In genomic region chr3:181966387-181966786, GRCh38 we compare ENCODE assay signal across 23 cellular contexts.
DNase-seq lines count a peak whose midpoint lies in the region; TF ChIP-seq lines count a peak whose summit lies in the region.
"Had no signal": no experiment of that assay in that cellular context is flagged by ENCODE, and none has a peak within 500 bp of the region (broad histone marks: within the 10 kb centered on the region; RNA-seq: fewer than 3 reads in every experiment).

No MANE protein-coding gene starts in this region.

- H2BK12ac ChIP-seq in neuronal stem cell (ENCODE audit: low read length), result no peak overlapping the region

- no peak overlapping the region for H2BK120ac ChIP-seq in neuronal stem cell (ENCODE audit: low read depth, low read length)

- H3K9ac ChIP-seq in neuronal stem cell (ENCODE audit: low read depth, low read length, poor library complexity), result no peak overlapping the region
- H3K9ac ChIP-seq: BLaER1 had no signal

- POLR2A ChIA-PET in OCI-LY7 (lab: Charles Lee), result no interaction called here

- no peak overlapping the region for H4K8ac ChIP-seq in neuronal stem cell (ENCODE audit: low read depth, low read length)

- no peak overlapping the region for H3K18ac ChIP-seq in neuronal stem cell (ENCODE audit: low read length)

- WGBS in neuronal stem cell (ENCODE audit: extremely low coverage in 2 of 2, insufficient read length in 2 of 2, insufficient replicate concordance in 1 of 2), 2 donors, result no CpG with 5 or more reads among the region's 4 CpGs

- no peaks in the 10 kb centered on the region for H3K9me2 ChIP-seq in OCI-LY7 (ENCODE audit: insufficient read depth, low read length)

- no peaks in the 10 kb centered on the region for H3K36me3 ChIP-seq in OCI-LY7 (ENCODE audit: insufficient read depth, low read length)
- no peaks in the 10 kb centered on the region for H3K36me3 ChIP-seq in neuronal stem cell (replicated peaks in 1 of 2; ENCODE audit: control insufficient read depth in 2 of 2, insufficient read depth in 2 of 2, low read length in 2 of 2)
- H3K36me3 ChIP-seq: BLaER1, HAP-1 had no signal

- H3K79me2 ChIP-seq in OCI-LY7 (ENCODE audit: insufficient read depth, low read depth, low read length), result no peaks in the 10 kb centered on the region

- H3K79me1 ChIP-seq in neuronal stem cell (ENCODE audit: low read depth, low read length), result no peaks in the 10 kb centered on the region

- no peaks in the 10 kb centered on the region for H3K9me3 ChIP-seq in OCI-LY7 (ENCODE audit: low read length)
- no peaks in the 10 kb centered on the region for H3K9me3 ChIP-seq in neuronal stem cell (replicated peaks in 1 of 2; ENCODE audit: control insufficient read depth in 2 of 2, insufficient read depth in 1 of 2, low read depth in 1 of 2, low read length in 2 of 2)
- H3K9me3 ChIP-seq: BLaER1, HAP-1 had no signal

- TF ChIP-seq CTCF in OCI-LY7 (conservative IDR thresholded peaks at IDR 0.05; ENCODE audit: low read length), result no peak

- no peak overlapping the region for H3K27ac ChIP-seq in OCI-LY7 (ENCODE audit: low read depth, low read length, poor library complexity, severe bottlenecking)
- H3K27ac ChIP-seq in neuronal stem cell (replicated peaks; ENCODE audit: low read length), result peak overlapping the region; percentile 37
- H3K27ac ChIP-seq: BLaER1 had no signal

- no peak overlapping the region for H2BK15ac ChIP-seq in neuronal stem cell (ENCODE audit: low read length)

- H3K14ac ChIP-seq in neuronal stem cell (ENCODE audit: low read length), result no peak overlapping the region

- CTCF ChIA-PET in OCI-LY7 (lab: Charles Lee; ENCODE audit: unreplicated experiment), result no interaction called here

- intact Hi-C loops in OCI-LY7 (cut with micrococcal nuclease; ENCODE audit: unreplicated experiment), result no loop called here

- DNase-seq in NCI-H2227 (lab: John Stamatoyannopoulos, UW; ENCODE audit: unreplicated experiment), result peak; percentile 3
- DNase-seq in NCI-H2227 treated with DMSO at 0.1 percent for 48 hours (lab: John Stamatoyannopoulos, UW), result no peak
- DNase-seq in OCI-LY7 (ENCODE audit: low spot score), result no peak
- peak; percentile 45 for DNase-seq in iPS-NIHi7 (ENCODE audit: extremely low spot score)
- DNase-seq in neuronal stem cell (ENCODE audit: low spot score), result peak; percentile 18
- no peak for DNase-seq in NCI-H2171 treated with DMSO at 0.1 percent for 48 hours (lab: John Stamatoyannopoulos, UW)
- DNase-seq in NCI-H774 (lab: John Stamatoyannopoulos, UW), result no peak
- DNase-seq in NCI-H446 (lab: John Stamatoyannopoulos, UW), result no peak
- DNase-seq: CD4-positive, CD25-positive, alpha-beta regulatory T cell; DMS153; DND-41; HFFc6; Karpas-422; NCI-H1092; NCI-H1417 treated with DMSO at 0.1 percent for 48 hours; NCI-H1930; NCI-H510A treated with DMSO at 0.1 percent for 48 hours; NCI-H748 treated with DMSO at 0.1 percent for 48 hours; RPMI8226; SHP77; T-helper 1 cell had no signal

- H3K23ac ChIP-seq in neuronal stem cell (ENCODE audit: low read depth, low read length, poor library complexity), result no peak overlapping the region

- no peak overlapping the region for H2AK5ac ChIP-seq in neuronal stem cell (ENCODE audit: low read depth, low read length)

- H3K27me3 ChIP-seq in neuronal stem cell (ENCODE audit: control insufficient read depth in 3 of 3, insufficient read depth in 3 of 3, low read depth in 1 of 3, low read length in 3 of 3), result no peaks in the 10 kb centered on the region
- H3K27me3 ChIP-seq: BLaER1 had no signal

- H2AFZ ChIP-seq in OCI-LY7 (ENCODE audit: low read length) (0 out of 2 replicates have a peak overlapping the region, but pooled peaks have one; percentile 31), neuronal stem cell (ENCODE audit: low read length) (peak overlapping the region; percentile 51)

- H4K20me1 ChIP-seq in OCI-LY7 (ENCODE audit: insufficient read depth, low read length), result no peaks in the 10 kb centered on the region
- H4K20me1 ChIP-seq: BLaER1 had no signal

- no TSS peak for BruUV-seq in OCI-LY7 (replicated peaks; lab: Mats Ljungman, UMichigan)

- H3K4me2 ChIP-seq in OCI-LY7 (ENCODE audit: low read length) (no peak overlapping the region), neuronal stem cell (ENCODE audit: insufficient read depth, low read length, poor library complexity, severe bottlenecking) (no peak overlapping the region)
- H3K4me2 ChIP-seq: BLaER1 had no signal

- H4K91ac ChIP-seq in neuronal stem cell (ENCODE audit: low read depth, low read length, poor library complexity), result no peak overlapping the region

- H2BK5ac ChIP-seq in neuronal stem cell (ENCODE audit: low read length), result no peak overlapping the region

- no peak overlapping the region for H3K4me3 ChIP-seq in OCI-LY7 (ENCODE audit: low read depth, low read length, poor library complexity, severe bottlenecking)
- no peak overlapping the region for H3K4me3 ChIP-seq in neuronal stem cell (ENCODE audit: low read length in 2 of 2)
- H3K4me3 ChIP-seq: BLaER1, HAP-1 had no signal

- no peak overlapping the region for H3K4ac ChIP-seq in neuronal stem cell (ENCODE audit: low read length)

- peaks cover 11% of the 10 kb centered on the region for H3K4me1 ChIP-seq in OCI-LY7 (ENCODE audit: insufficient read depth, low read length, poor library complexity, severe bottlenecking)
- peaks cover 6 to 8% of the 10 kb centered on the region in 2 donors for H3K4me1 ChIP-seq in neuronal stem cell (ENCODE audit: control insufficient read depth in 2 of 2, insufficient read depth in 1 of 2, low read depth in 1 of 2, low read length in 2 of 2)
- H3K4me1 ChIP-seq: BLaER1, HAP-1 had no signal

Comparison
In these comparisons a context has a peak if more than half of its experiments do, and no peak if none do; other contexts are left out.
1. DNase-seq: peak in NCI-H2227 (single experiment), iPS-NIHi7 (single experiment) and neuronal stem cell (single experiment); none in NCI-H2227 treated with DMSO at 0.1 percent for 48 hours (single experiment), OCI-LY7 (single experiment), NCI-H2171 treated with DMSO at 0.1 percent for 48 hours (single experiment), NCI-H774 (single experiment) and NCI-H446 (0 of 2).